Comparison of ENCODE assay signal across 17 cellular contexts in genomic region chr9:38284039-38284767, GRCh38.
"Had no signal": no experiment of that assay in that cellular context is flagged by ENCODE, and none has a peak within 500 bp of the region (broad histone marks: within the 10 kb centered on the region; RNA-seq: fewer than 3 reads in every experiment).

No MANE protein-coding gene starts in this region.

- H3K27me3 ChIP-seq: adrenal gland, suprapubic skin, upper lobe of left lung had no signal

- H3K9me3 ChIP-seq: adrenal gland, suprapubic skin, upper lobe of left lung had no signal

- H3K4me1 Mint-ChIP-seq: naive B cell had no signal

- H3K4me1 ChIP-seq: adrenal gland, suprapubic skin, upper lobe of left lung had no signal

- H3K9me3 Mint-ChIP-seq: activated CD4-positive, alpha-beta T cell treated with anti-CD3 and anti-CD28 coated beads, Interleukin-2, amount 10 ng/mL, durations not matched to agents 24 days and 14 days; activated T-helper 2 cell treated with anti-CD3 and anti-CD28 coated beads, Interferon-gamma antibody, Interleukin-2, Interleukin-4, amounts not matched to agents 10 μg/mL and 5 μg/mL and 100 μg/mL, durations not matched to agents 14 hours and 24 hours and 36 hours; endodermal cell had no signal

- H3K27ac ChIP-seq: adrenal gland, suprapubic skin, upper lobe of left lung had no signal

- H3K27ac Mint-ChIP-seq: activated CD4-positive, alpha-beta T cell treated with anti-CD3 and anti-CD28 coated beads, Interleukin-2, amount 10 ng/mL, durations not matched to agents 24 days and 14 days; activated T-helper 2 cell treated with anti-CD3 and anti-CD28 coated beads, Interferon-gamma antibody, Interleukin-2, Interleukin-4, amounts not matched to agents 10 μg/mL and 5 μg/mL and 100 μg/mL, durations not matched to agents 14 hours and 24 hours and 36 hours; endodermal cell; naive B cell had no signal

- H3K27me3 Mint-ChIP-seq: activated CD4-positive, alpha-beta T cell treated with anti-CD3 and anti-CD28 coated beads, Interleukin-2, amount 10 ng/mL, durations not matched to agents 24 days and 14 days had no signal

- ATAC-seq: left colon; stimulated activated naive CD8-positive, alpha-beta T cell treated with anti-CD3 and anti-CD28 coated beads, Interleukin-15, Interleukin-2, amounts not matched to agents 100 U/mL and 50 U/mL, for 24 hours had no signal

- H3K4me3 Mint-ChIP-seq: activated CD4-positive, alpha-beta T cell treated with anti-CD3 and anti-CD28 coated beads, Interleukin-2, amount 10 ng/mL, durations not matched to agents 24 days and 14 days; endodermal cell; naive B cell had no signal

- H3K36me3 ChIP-seq: adrenal gland, suprapubic skin, upper lobe of left lung had no signal

- H3K36me3 Mint-ChIP-seq: naive B cell had no signal

- H3K4me3 ChIP-seq: adrenal gland, lung, suprapubic skin, upper lobe of left lung had no signal

- DNase-seq: activated CD4-positive, alpha-beta T cell treated with anti-CD3 and anti-CD28 coated beads, Interleukin-2, amount 10 ng/mL, durations not matched to agents 24 days and 14 days; activated naive CD4-positive, alpha-beta T cell treated with anti-CD3 and anti-CD28 coated beads, Interleukin-2, amount 50 U/mL, for 16 hours; adrenal gland; cerebellar nuclear complex; dermis blood vessel endothelial cell; erythroblast; left colon; naive B cell; occipital lobe; stimulated activated CD4-positive, alpha-beta T cell treated with anti-CD3 and anti-CD28 coated beads, Interleukin-4, amount 100 ng/mL, for 1 hour; stimulated activated CD8-positive, alpha-beta memory T cell treated with anti-CD3 and anti-CD28 coated beads, Interleukin-4, amount 100 ng/mL, for 48 hours; stimulated activated naive CD8-positive, alpha-beta T cell treated with anti-CD3 and anti-CD28 coated beads, Interleukin-15, Interleukin-2, amounts not matched to agents 100 U/mL and 50 U/mL, for 24 hours; upper lobe of left lung had no signal
